ENCODE assay signal across 30 cellular contexts in the genomic region with DNA sequence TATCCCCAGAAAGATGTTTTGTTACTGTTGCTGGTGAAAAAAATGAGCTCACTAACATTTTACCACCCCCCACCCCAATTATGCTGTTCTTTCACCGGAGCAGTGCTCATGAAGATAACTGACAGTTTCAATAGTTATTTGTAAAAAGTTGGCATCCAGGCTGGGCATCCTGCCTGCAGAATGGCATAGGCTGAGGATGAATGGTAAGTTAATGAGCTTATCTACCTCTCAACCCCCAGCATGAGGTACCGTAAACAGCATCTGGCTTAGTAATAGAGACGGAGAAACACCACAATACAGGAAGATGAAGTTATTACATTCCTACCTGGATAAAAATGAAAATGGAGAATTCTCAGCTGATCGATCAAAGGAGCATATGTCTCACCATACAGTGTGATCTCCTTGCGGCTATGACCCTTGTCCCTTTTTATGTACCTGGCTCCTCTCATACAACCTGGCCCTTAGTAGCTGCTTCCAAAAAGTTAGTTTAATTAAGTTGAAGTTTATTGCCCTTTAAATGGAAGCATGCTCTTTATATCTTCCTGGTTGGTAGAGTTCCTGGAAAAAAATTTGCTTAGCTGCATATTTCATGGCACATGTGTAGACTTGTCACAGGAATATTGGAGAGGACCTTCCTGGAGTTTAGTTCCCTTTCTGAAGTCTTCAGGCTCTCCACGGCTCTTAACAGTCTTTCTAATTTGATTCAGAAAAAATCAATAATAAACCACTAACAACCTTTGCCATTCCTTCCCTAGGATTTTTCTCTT.
A peak's percentile ranks its signal among the peaks of the same experiment; 100 is the strongest.
DNase-seq lines count a peak whose midpoint lies in the region; ATAC-seq and TF ChIP-seq lines count a peak whose summit lies in the region.
"Had no signal": no experiment of that assay in that cellular context is flagged by ENCODE, and none has a peak within 500 bp of the region (broad histone marks: within the 10 kb centered on the region; RNA-seq: fewer than 3 reads in every experiment).

No MANE protein-coding gene starts in this region.

- peaks cover 31% of the 10 kb centered on the region for H3K27me3 Mint-ChIP-seq in MCF 10A (ENCODE audit: insufficient read depth, unreplicated experiment)

- no peaks in the 10 kb centered on the region for H3K4me1 ChIP-seq in breast epithelium
- no peaks in the 10 kb centered on the region for H3K4me1 ChIP-seq in testis
- H3K4me1 ChIP-seq: SJCRH30, suprapubic skin had no signal

- H3K27ac ChIP-seq in breast epithelium = peak overlapping the region; percentile 0 to 27
- H3K27ac ChIP-seq in testis = no peak overlapping the region
- H3K27ac ChIP-seq: ovary, SJCRH30, suprapubic skin had no signal

- H3K27me3 ChIP-seq in breast epithelium (no peaks in the 10 kb centered on the region), testis (no peaks in the 10 kb centered on the region)
- H3K27me3 ChIP-seq: ovary, SJCRH30, suprapubic skin had no signal

- H3K27ac Mint-ChIP-seq in MCF 10A (ENCODE audit: low read depth, unreplicated experiment) = no peak overlapping the region
- H3K27ac Mint-ChIP-seq: activated naive CD4-positive, alpha-beta T cell treated with anti-CD3 and anti-CD28 coated beads, Interleukin-2, amount 50 U/mL, for 72 hours; CD4-positive, alpha-beta T cell; GM23338; HFFc6; IgD-negative memory B cell; stimulated activated naive B cell treated with anti-CD40 and anti-IgM and Interleukin-4, amounts not matched to agents 10 μg/mL and 1 μg/mL and 100 μg/mL, for 72 hours had no signal

- no peaks in the 10 kb centered on the region for H3K36me3 Mint-ChIP-seq in MCF 10A (ENCODE audit: insufficient read depth, unreplicated experiment)
- H3K36me3 Mint-ChIP-seq: activated naive CD4-positive, alpha-beta T cell treated with anti-CD3 and anti-CD28 coated beads, Interleukin-2, amount 50 U/mL, for 72 hours; IgD-negative memory B cell; stimulated activated naive B cell treated with anti-CD40 and anti-IgM and Interleukin-4, amounts not matched to agents 10 μg/mL and 1 μg/mL and 100 μg/mL, for 72 hours had no signal

- TF ChIP-seq CTCF in breast epithelium (IDR thresholded peaks at IDR 0.05) (no peak), MCF 10A (IDR thresholded peaks at IDR 0.05; ENCODE audit: unreplicated experiment) (no peak), testis (IDR thresholded peaks at IDR 0.05) (no peak)

- H3K36me3 ChIP-seq in breast epithelium (no peaks in the 10 kb centered on the region), testis (ENCODE audit: low read depth, missing control alignments) (no peaks in the 10 kb centered on the region)
- H3K36me3 ChIP-seq: ovary, SJCRH30, suprapubic skin, WERI-Rb-1 had no signal

- no TSS peak for BruUV-seq in MCF 10A (replicated peaks; lab: Mats Ljungman, UMichigan)

- H3K4me1 Mint-ChIP-seq in MCF 10A (ENCODE audit: insufficient read depth, unreplicated experiment) = no peaks in the 10 kb centered on the region
- H3K4me1 Mint-ChIP-seq: GM23338, IgD-negative memory B cell, neural crest cell had no signal

- 73 to 76% methylated on average over 6 of the region's 6 CpGs for whole genome bisulfite sequencing in testis, 2 donors

- H3K9me3 Mint-ChIP-seq in MCF 10A (ENCODE audit: unreplicated experiment) = no peaks in the 10 kb centered on the region
- H3K9me3 Mint-ChIP-seq: activated naive CD4-positive, alpha-beta T cell treated with anti-CD3 and anti-CD28 coated beads, Interleukin-2, amount 50 U/mL, for 72 hours; CD4-positive, alpha-beta T cell; GM23338; HFFc6; IgD-negative memory B cell; neural crest cell; stimulated activated naive B cell treated with anti-CD40 and anti-IgM and Interleukin-4, amounts not matched to agents 10 μg/mL and 1 μg/mL and 100 μg/mL, for 72 hours had no signal

- ATAC-seq in esophagus mucosa (peak; percentile 52), HG02870 (IDR thresholded peaks at IDR 0.05; ENCODE audit: unreplicated experiment) (no peak)
- ATAC-seq: activated naive CD4-positive, alpha-beta T cell treated with anti-CD3 and anti-CD28 coated beads, Interleukin-2, amount 50 U/mL, for 72 hours; GM23338; stimulated activated naive B cell treated with anti-CD40 and anti-IgM and Interleukin-4, amounts not matched to agents 10 μg/mL and 1 μg/mL and 100 μg/mL, for 72 hours had no signal

- no peak overlapping the region for H3K4me3 Mint-ChIP-seq in MCF 10A (ENCODE audit: unreplicated experiment)
- H3K4me3 Mint-ChIP-seq: CD4-positive, alpha-beta T cell; GM23338; HFFc6; IgD-negative memory B cell; neural crest cell; stimulated activated naive B cell treated with anti-CD40 and anti-IgM and Interleukin-4, amounts not matched to agents 10 μg/mL and 1 μg/mL and 100 μg/mL, for 72 hours had no signal

- no peak for DNase-seq in breast epithelium (ENCODE audit: low spot score in 2 of 2)
- no peak for DNase-seq in MCF 10A (ENCODE audit: unreplicated experiment)
- peak; percentile 39 for DNase-seq in NCI-H748 treated with DMSO at 0.1 percent for 48 hours (lab: John Stamatoyannopoulos, UW)
- no peak for DNase-seq in testis
- no peak for DNase-seq in NCI-H1105 treated with DMSO at 0.1 percent for 48 hours (lab: John Stamatoyannopoulos, UW)
- DNase-seq: activated CD4-positive, alpha-beta T cell treated with anti-CD3 and anti-CD28 coated beads for 48 hours; activated effector memory CD4-positive, alpha-beta T cell treated with Interleukin-2 at 50 U/mL for 16 hours; activated T-cell treated with anti-CD3 and anti-CD28 coated beads, Interleukin-2, amount 50 U/mL, for 1 hour; AML-193; amygdala; CD4-positive, alpha-beta T cell; EL; HFFc6; hypothalamus; NCI-H1105; NCI-H2029 treated with DMSO at 0.1 percent for 48 hours; NCI-H510A; ovary; retina; SJCRH30; stimulated activated naive B cell treated with anti-CD40 and anti-IgM and Interleukin-4, amounts not matched to agents 10 μg/mL and 1 μg/mL and 100 μg/mL, for 72 hours; T-helper 9 cell; WERI-Rb-1 had no signal

- H3K4me3 ChIP-seq in breast epithelium (no peak overlapping the region), testis (no peak overlapping the region)
- H3K4me3 ChIP-seq: GM23338, ovary, SJCRH30, suprapubic skin had no signal

- intact Hi-C loops in breast epithelium (cut with DNase I; ENCODE audit: low total_unique reads) (no loop called here), MCF 10A (cut with micrococcal nuclease) (loop anchor here (2.0 kb wide), 1 partner anchor 60 kb away; a partner anchor contains a TSS), testis (cut with DNase I; ENCODE audit: low total_unique reads) (no loop called here)

- H3K9me3 ChIP-seq in breast epithelium (no peaks in the 10 kb centered on the region), testis (no peaks in the 10 kb centered on the region)
- H3K9me3 ChIP-seq: ovary, SJCRH30, suprapubic skin had no signal

- POLR2A ChIA-PET in MCF 10A (lab: Yijun Ruan, JAX) = interaction anchor here (0.6 to 2.1 kb wide), 3 partner anchors 62 to 324 kb away, joined by 3 to 8 read pairs (median 4); a partner anchor contains a TSS

- TF ChIP-seq POLR2A in breast epithelium (IDR thresholded peaks at IDR 0.05) (no peak), testis (IDR thresholded peaks at IDR 0.05) (no peak)

- CTCF ChIA-PET in MCF 10A (lab: Yijun Ruan, JAX) = interaction anchor here (0.6 to 10.1 kb wide), 34 partner anchors 10 to 1469 kb away, joined by 3 to 128 read pairs (median 5); a partner anchor contains a TSS

Comparison
In these comparisons a context has a peak if more than half of its experiments do, and no peak if none do; other contexts are left out.
1. H3K27ac ChIP-seq: peak in breast epithelium (2 of 2); none in testis (0 of 2).